9 cellular contexts compared by ENCODE assay signal in genomic region chr3:51955175-51955892, GRCh38. TPM values are rescaled to one million over a fixed set of nuclear protein-coding genes. Genes with fewer than 3 reads are reported as not detected.
A peak's percentile ranks its signal among the peaks of the same experiment; 100 is the strongest.
DNase-seq lines count a peak whose midpoint lies in the region; ATAC-seq and TF ChIP-seq lines count a peak whose summit lies in the region.
"Had no signal": no experiment of that assay in that cellular context is flagged by ENCODE, and none has a peak within 500 bp of the region (broad histone marks: within the 10 kb centered on the region; RNA-seq: fewer than 3 reads in every experiment).

Gene GPR62 (plus strand): TSS chr3:51955381. CDS start chr3:51955653, 272 bp downstream.

- TF ChIP-seq CTCF in breast epithelium (IDR thresholded peaks at IDR 0.05) (no peak), MCF 10A (IDR thresholded peaks at IDR 0.05; ENCODE audit: unreplicated experiment) (no peak), esophagus muscularis mucosa (IDR thresholded peaks at IDR 0.05) (no peak), vagina (IDR thresholded peaks at IDR 0.05) (no peak), chondrocyte (IDR thresholded peaks at IDR 0.05) (no peak)

- no peaks in the 10 kb centered on the region for H3K27me3 Mint-ChIP-seq in MCF 10A (ENCODE audit: insufficient read depth, unreplicated experiment)
- peaks cover 16 to 47% (median 21%) of the 10 kb centered on the region in 5 donors for H3K27me3 Mint-ChIP-seq in naive thymus-derived CD4-positive, alpha-beta T cell
- peaks cover 5% of the 10 kb centered on the region for H3K27me3 Mint-ChIP-seq in chondrocyte (ENCODE audit: low read depth)

- H3K9me3 Mint-ChIP-seq in MCF 10A (ENCODE audit: unreplicated experiment) (no peaks in the 10 kb centered on the region), chondrocyte (ENCODE audit: low read depth) (no peaks in the 10 kb centered on the region)
- H3K9me3 Mint-ChIP-seq in naive thymus-derived CD4-positive, alpha-beta T cell, result no peaks in the 10 kb centered on the region

- 80% methylated on average over 2 of the region's 33 CpGs for WGBS in esophagus muscularis mucosa

- H3K4me3 Mint-ChIP-seq in MCF 10A (ENCODE audit: unreplicated experiment) (no peak within 1 kb of the TSS), chondrocyte (ENCODE audit: unreplicated experiment) (no peak within 1 kb of the TSS)
- peak within 1 kb of the TSS; percentile 16 to 80 (median 58) for H3K4me3 Mint-ChIP-seq in naive thymus-derived CD4-positive, alpha-beta T cell

- CTCF ChIA-PET in MCF 10A (lab: Yijun Ruan, JAX), result interaction anchor here (0.5 kb wide), 1 partner anchor 658 kb away, joined by 4 read pairs; no protein-coding TSS in a partner anchor
- CTCF ChIA-PET in naive thymus-derived CD4-positive, alpha-beta T cell (lab: Charles Lee), result no interaction called here

- H3K27me3 ChIP-seq in breast epithelium (no peaks in the 10 kb centered on the region), esophagus muscularis mucosa (no peaks in the 10 kb centered on the region), vagina (no peaks in the 10 kb centered on the region)
- H3K27me3 ChIP-seq in naive thymus-derived CD4-positive, alpha-beta T cell (ENCODE audit: control insufficient read depth in 2 of 2, insufficient read depth in 2 of 2, low read length in 2 of 2), result peaks cover 3 to 4% of the 10 kb centered on the region in 2 donors

- H3K36me3 Mint-ChIP-seq in MCF 10A (ENCODE audit: insufficient read depth, unreplicated experiment) (no peaks in the 10 kb centered on the region), chondrocyte (ENCODE audit: low read depth) (peaks cover 3% of the 10 kb centered on the region)
- H3K36me3 Mint-ChIP-seq in naive thymus-derived CD4-positive, alpha-beta T cell, result peaks cover 0 to 6% (median 4%) of the 10 kb centered on the region in 5 donors

- H3K27ac Mint-ChIP-seq in MCF 10A (ENCODE audit: low read depth, unreplicated experiment), result no peak within 1 kb of the TSS
- no peak within 1 kb of the TSS for H3K27ac Mint-ChIP-seq in naive thymus-derived CD4-positive, alpha-beta T cell
- no peak within 1 kb of the TSS for H3K27ac Mint-ChIP-seq in chondrocyte (ENCODE audit: unreplicated experiment)

- POLR2A ChIA-PET in MCF 10A (lab: Yijun Ruan, JAX), result interaction anchor here (0.5 to 0.7 kb wide), 2 partner anchors 434 to 660 kb away, joined by 3 to 5 read pairs; no protein-coding TSS in a partner anchor
- POLR2A ChIA-PET in naive thymus-derived CD4-positive, alpha-beta T cell (lab: Charles Lee), result no interaction called here

- intact Hi-C loops in breast epithelium (cut with DNase I; ENCODE audit: low total_unique reads) (no loop called here), MCF 10A (cut with micrococcal nuclease) (no loop called here), esophagus muscularis mucosa (cut with DNase I) (no loop called here), vagina (cut with DNase I) (no loop called here)
- intact Hi-C loops in naive thymus-derived CD4-positive, alpha-beta T cell (cut with micrococcal nuclease), result no loop called here

- H3K9me3 ChIP-seq in breast epithelium (no peaks in the 10 kb centered on the region), esophagus muscularis mucosa (no peaks in the 10 kb centered on the region), vagina (no peaks in the 10 kb centered on the region)
- H3K9me3 ChIP-seq in naive thymus-derived CD4-positive, alpha-beta T cell (ENCODE audit: control insufficient read depth in 2 of 3, low read length in 3 of 3), result no peaks in the 10 kb centered on the region

- H3K4me1 Mint-ChIP-seq in MCF 10A (ENCODE audit: insufficient read depth, unreplicated experiment) (peaks cover 14% of the 10 kb centered on the region), chondrocyte (ENCODE audit: low read depth) (no peaks in the 10 kb centered on the region)
- peaks cover 0 to 6% (median 4%) of the 10 kb centered on the region in 7 donors for H3K4me1 Mint-ChIP-seq in naive thymus-derived CD4-positive, alpha-beta T cell

- TF ChIP-seq EP300 in esophagus muscularis mucosa (IDR thresholded peaks at IDR 0.05), result no peak

- TF ChIP-seq POLR2A in breast epithelium (IDR thresholded peaks at IDR 0.05) (no peak), esophagus muscularis mucosa (IDR thresholded peaks at IDR 0.05; ENCODE audit: low read depth) (no peak), vagina (IDR thresholded peaks at IDR 0.05) (no peak)

- H3K4me1 ChIP-seq in breast epithelium (peaks cover 0 to 5% of the 10 kb centered on the region in 2 donors), esophagus muscularis mucosa (peaks cover 10 to 22% (median 20%) of the 10 kb centered on the region in 4 donors), vagina (peaks cover 15% of the 10 kb centered on the region)
- peaks cover 0 to 7% of the 10 kb centered on the region in 2 donors for H3K4me1 ChIP-seq in naive thymus-derived CD4-positive, alpha-beta T cell (ENCODE audit: control insufficient read depth in 2 of 2, insufficient read depth in 2 of 2, low read length in 2 of 2)

- H3K36me3 ChIP-seq in breast epithelium (no peaks in the 10 kb centered on the region), esophagus muscularis mucosa (peaks cover 6 to 33% (median 30%) of the 10 kb centered on the region in 4 donors), vagina (peaks cover 0 to 7% of the 10 kb centered on the region in 2 donors)
- peaks cover 0 to 3% (median 0%) of the 10 kb centered on the region in 3 experiments for H3K36me3 ChIP-seq in naive thymus-derived CD4-positive, alpha-beta T cell (ENCODE audit: control insufficient read depth in 2 of 3, insufficient read depth in 3 of 3, low read length in 3 of 3)

- H3K27ac ChIP-seq in breast epithelium (peak within 1 kb of the TSS; percentile 64 to 77), esophagus muscularis mucosa (replicated peaks in 1 of 4) (peak within 1 kb of the TSS; percentile 75 to 87 (median 82)), vagina (peak within 1 kb of the TSS; percentile 30)
- H3K27ac ChIP-seq in naive thymus-derived CD4-positive, alpha-beta T cell (ENCODE audit: low read depth, low read length), result no peak within 1 kb of the TSS

- DNase-seq in breast epithelium (ENCODE audit: low spot score in 2 of 2), result no peak
- no peak for DNase-seq in MCF 10A (ENCODE audit: unreplicated experiment)
- DNase-seq in esophagus muscularis mucosa (ENCODE audit: extremely low spot score), result no peak
- DNase-seq in naive thymus-derived CD4-positive, alpha-beta T cell, result no peak
- DNase-seq in vagina (ENCODE audit: extremely low spot score in 2 of 2), result no peak
- DNase-seq in activated CD4-positive, alpha-beta T cell treated with anti-CD3 and anti-CD28 coated beads for 48 hours, result no peak
- DNase-seq in chondrocyte (ENCODE audit: low spot score), result no peak
- no peak for DNase-seq in stimulated activated CD4-positive, alpha-beta T cell treated with anti-CD3 and anti-CD28 coated beads, Interleukin-4, amount 100 ng/mL, for 24 hours
- DNase-seq: activated CD8-positive, alpha-beta memory T cell treated with anti-CD3 and anti-CD28 coated beads, Interleukin-2, amount 50 U/mL, for 48 hours had no signal

- no TSS peak for BruUV-seq in MCF 10A (replicated peaks; lab: Mats Ljungman, UMichigan)

- ATAC-seq in naive thymus-derived CD4-positive, alpha-beta T cell, result no peak

- H3K4me3 ChIP-seq in breast epithelium, result peak within 1 kb of the TSS; percentile 35 to 79 (median 57)
- H3K4me3 ChIP-seq in esophagus muscularis mucosa, result peak within 1 kb of the TSS; percentile 58 to 61 (median 58)
- H3K4me3 ChIP-seq in naive thymus-derived CD4-positive, alpha-beta T cell (ENCODE audit: low read length), result peak within 1 kb of the TSS; percentile 44
- peak within 1 kb of the TSS; percentile 39 to 66 for H3K4me3 ChIP-seq in vagina

RNA-seq across cellular contexts. Expression of gene GPR62, which starts in this region (rescaled TPM):
- total RNA-seq in breast epithelium, result under 1 TPM in 1 of 3 donors, not detected in 2; 0.16 TPM
- not detected in 2 replicates for total RNA-seq in MCF 10A (2022)
- under 1 TPM; 0.11 to 0.42 (median 0.18) TPM for total RNA-seq in esophagus muscularis mucosa
- not detected for total RNA-seq in naive thymus-derived CD4-positive, alpha-beta T cell
- under 1 TPM in 1 of 2 donors, not detected in 1; 0.08 TPM for polyA plus RNA-seq in naive thymus-derived CD4-positive, alpha-beta T cell
- total RNA-seq in vagina, result not detected
- 0.19 TPM in 1 of 3 replicates, not detected in the others for total RNA-seq in chondrocyte

Comparison
In these comparisons a context has a peak if more than half of its experiments do, and no peak if none do; other contexts are left out.
1. H3K4me3 Mint-ChIP-seq: peak in naive thymus-derived CD4-positive, alpha-beta T cell (10 of 10); none in MCF 10A (single experiment) and chondrocyte (single experiment).
2. Peak in every context shown above with its lines, with median percentiles within 50 percentile points of each other: H3K4me3 ChIP-seq.